9 cellular contexts compared by ENCODE assay signal in genomic region chr7:99580778-99581332, GRCh38. TPM values are rescaled to one million over a fixed set of nuclear protein-coding genes. Genes with fewer than 3 reads are reported as not detected.
A peak's percentile ranks its signal among the peaks of the same experiment; 100 is the strongest.
DNase-seq lines count a peak whose midpoint lies in the region; ATAC-seq and TF ChIP-seq lines count a peak whose summit lies in the region.
"Not testable (repeated sequence)": the region's sequence is repeated elsewhere in the genome, so short reads cannot be mapped to it uniquely, and the experiment has no call there.
"Had no signal": no experiment of that assay in that cellular context is flagged by ENCODE, and none has a peak within 500 bp of the region (broad histone marks: within the 10 kb centered on the region; RNA-seq: fewer than 3 reads in every experiment).

No MANE protein-coding gene starts in this region.

- TF ChIP-seq POLR2A in tibial nerve (IDR thresholded peaks at IDR 0.05): not testable (repeated sequence)

- TF ChIP-seq EP300 in tibial nerve (IDR thresholded peaks at IDR 0.05): not testable (repeated sequence)

- ATAC-seq in psoas muscle: not testable (repeated sequence)

- not testable (repeated sequence) for H3K9me3 ChIP-seq in CD8-positive, alpha-beta memory T cell (ENCODE audit: low read length); SJCRH30 (replicated peaks); left ventricle myocardium inferior (replicated peaks); psoas muscle; tibial nerve

- CTCF ChIA-PET in CD8-positive, alpha-beta memory T cell (lab: Charles Lee): interaction anchor here (0.7 to 1.2 kb wide), 4 partner anchors 23 to 76 kb away, joined by 3 to 4 read pairs (median 3); partner anchors contain the start of gene ZKSCAN5
- CTCF ChIA-PET in activated naive CD4-positive, alpha-beta T cell treated with anti-CD3 and anti-CD28 coated beads, Interleukin-2, amount 10 ng/mL, durations not matched to agents 7 days and 5 days (lab: Charles Lee): interaction anchor here (0.7 to 0.8 kb wide), 2 partner anchors 23 to 121 kb away, joined by 3 read pairs; no protein-coding TSS in a partner anchor

- not testable (repeated sequence) for TF ChIP-seq CTCF in left ventricle myocardium inferior (IDR thresholded peaks at IDR 0.05; ENCODE audit: borderline replicate concordance); mesothelial cell of epicardium (IDR thresholded peaks at IDR 0.05; ENCODE audit: unreplicated experiment); psoas muscle (IDR thresholded peaks at IDR 0.05); tibial nerve (IDR thresholded peaks at IDR 0.05)

- H3K27me3 ChIP-seq in CD8-positive, alpha-beta memory T cell (ENCODE audit: insufficient read depth, low read length, poor library complexity, severe bottlenecking); SJCRH30; tibial nerve: not testable (repeated sequence)
- H3K27me3 ChIP-seq in left ventricle myocardium inferior (ENCODE audit: low read depth) (peaks cover 22% of the 10 kb centered on the region), psoas muscle (ENCODE audit: insufficient read depth in 3 of 3, low read length in 2 of 3) (peaks cover 0 to 12% (median 5%) of the 10 kb centered on the region in 3 donors)

- H3K36me3 Mint-ChIP-seq in CD8-positive, alpha-beta memory T cell; activated naive CD4-positive, alpha-beta T cell treated with anti-CD3 and anti-CD28 coated beads, Interleukin-2, amount 10 ng/mL, durations not matched to agents 7 days and 5 days; dendritic cell treated with granulocyte-macrophage colony-stimulating factor and Interleukin-4, amounts not matched to agents 40 ng/mL and 50 ng/mL, for 4 days (ENCODE audit: low read depth); mesothelial cell of epicardium: not testable (repeated sequence)

- H3K4me1 Mint-ChIP-seq in CD8-positive, alpha-beta memory T cell: peaks cover 10 to 20% (median 17%) of the 10 kb centered on the region in 3 donors
- H3K4me1 Mint-ChIP-seq in activated naive CD4-positive, alpha-beta T cell treated with anti-CD3 and anti-CD28 coated beads, Interleukin-2, amount 10 ng/mL, durations not matched to agents 7 days and 5 days: peaks cover 17% of the 10 kb centered on the region
- H3K4me1 Mint-ChIP-seq in dendritic cell treated with granulocyte-macrophage colony-stimulating factor and Interleukin-4, amounts not matched to agents 40 ng/mL and 50 ng/mL, for 4 days (ENCODE audit: low read depth): peaks cover 16% of the 10 kb centered on the region
- H3K4me1 Mint-ChIP-seq in mesothelial cell of epicardium: not testable (repeated sequence)

- 48 to 58% (median 52%) methylated on average over 4 of the region's 4 CpGs for WGBS in psoas muscle, 3 donors
- WGBS in tibial nerve, 2 donors: 53 to 55% methylated on average over 4 of the region's 4 CpGs

- not testable (repeated sequence) for DNase-seq in CD8-positive, alpha-beta memory T cell; SJCRH30; activated naive CD4-positive, alpha-beta T cell treated with anti-CD3 and anti-CD28 coated beads, Interleukin-2, amount 10 ng/mL, durations not matched to agents 7 days and 5 days; left ventricle myocardium inferior; mesothelial cell of epicardium (ENCODE audit: low spot score in 2 of 2, unreplicated experiment in 2 of 2); psoas muscle; tibial nerve (ENCODE audit: low spot score in 2 of 2)

- H3K9me3 Mint-ChIP-seq in CD8-positive, alpha-beta memory T cell; activated naive CD4-positive, alpha-beta T cell treated with anti-CD3 and anti-CD28 coated beads, Interleukin-2, amount 10 ng/mL, durations not matched to agents 7 days and 5 days; dendritic cell treated with granulocyte-macrophage colony-stimulating factor and Interleukin-4, amounts not matched to agents 40 ng/mL and 50 ng/mL, for 4 days; mesothelial cell of epicardium: not testable (repeated sequence)

- peak overlapping the region; percentile 8 to 97 (median 86) for H3K27ac Mint-ChIP-seq in CD8-positive, alpha-beta memory T cell
- not testable (repeated sequence) for H3K27ac Mint-ChIP-seq in activated naive CD4-positive, alpha-beta T cell treated with anti-CD3 and anti-CD28 coated beads, Interleukin-2, amount 10 ng/mL, durations not matched to agents 7 days and 5 days; dendritic cell treated with granulocyte-macrophage colony-stimulating factor and Interleukin-4, amounts not matched to agents 40 ng/mL and 50 ng/mL, for 4 days
- H3K27ac Mint-ChIP-seq in mesothelial cell of epicardium: peak overlapping the region; percentile 82

- intact Hi-C loops in dendritic cell treated with granulocyte-macrophage colony-stimulating factor and Interleukin-4, amounts not matched to agents 40 ng/mL and 50 ng/mL, for 4 days (cut with micrococcal nuclease): loop anchor here (10.0 kb wide), 1 partner anchor 264 kb away; no protein-coding TSS in a partner anchor
- intact Hi-C loops in left ventricle myocardium inferior (cut with micrococcal nuclease); psoas muscle (cut with DNase I): not testable (repeated sequence)

- POLR2A ChIA-PET in CD8-positive, alpha-beta memory T cell (lab: Charles Lee): interaction anchor here (0.7 to 0.8 kb wide), 2 partner anchors 44 to 76 kb away, joined by 5 to 7 read pairs; partner anchors contain the start of gene ZKSCAN5

- peak overlapping the region; percentile 81 for H3K4me3 ChIP-seq in CD8-positive, alpha-beta memory T cell (ENCODE audit: low read length)
- H3K4me3 ChIP-seq in SJCRH30: peak overlapping the region; percentile 41
- peak overlapping the region; percentile 79 for H3K4me3 ChIP-seq in left ventricle myocardium inferior
- H3K4me3 ChIP-seq in psoas muscle: peak overlapping the region; percentile 72
- peak overlapping the region; percentile 45 to 73 (median 68) for H3K4me3 ChIP-seq in tibial nerve

- not testable (repeated sequence) for H3K36me3 ChIP-seq in CD8-positive, alpha-beta memory T cell (ENCODE audit: insufficient read depth, low read length); SJCRH30; left ventricle myocardium inferior; psoas muscle (ENCODE audit: insufficient read depth in 1 of 2, low read depth in 1 of 2); tibial nerve

- H3K4me1 ChIP-seq in CD8-positive, alpha-beta memory T cell (ENCODE audit: insufficient read depth, low read length): peaks cover 11% of the 10 kb centered on the region
- not testable (repeated sequence) for H3K4me1 ChIP-seq in SJCRH30
- peaks cover 25% of the 10 kb centered on the region for H3K4me1 ChIP-seq in left ventricle myocardium inferior
- H3K4me1 ChIP-seq in psoas muscle: peaks cover 14% of the 10 kb centered on the region
- peaks cover 0 to 20% (median 0%) of the 10 kb centered on the region in 4 donors for H3K4me1 ChIP-seq in tibial nerve

- not testable (repeated sequence) for H3K27me3 Mint-ChIP-seq in CD8-positive, alpha-beta memory T cell
- H3K27me3 Mint-ChIP-seq in activated naive CD4-positive, alpha-beta T cell treated with anti-CD3 and anti-CD28 coated beads, Interleukin-2, amount 10 ng/mL, durations not matched to agents 7 days and 5 days: peaks cover 17% of the 10 kb centered on the region
- H3K27me3 Mint-ChIP-seq in dendritic cell treated with granulocyte-macrophage colony-stimulating factor and Interleukin-4, amounts not matched to agents 40 ng/mL and 50 ng/mL, for 4 days: peaks cover 31% of the 10 kb centered on the region
- peaks cover 27% of the 10 kb centered on the region for H3K27me3 Mint-ChIP-seq in mesothelial cell of epicardium (ENCODE audit: low read depth)

- H3K4me3 Mint-ChIP-seq in CD8-positive, alpha-beta memory T cell: peak overlapping the region; percentile 83 to 96 (median 94)
- H3K4me3 Mint-ChIP-seq in activated naive CD4-positive, alpha-beta T cell treated with anti-CD3 and anti-CD28 coated beads, Interleukin-2, amount 10 ng/mL, durations not matched to agents 7 days and 5 days: peak overlapping the region; percentile 67
- H3K4me3 Mint-ChIP-seq in dendritic cell treated with granulocyte-macrophage colony-stimulating factor and Interleukin-4, amounts not matched to agents 40 ng/mL and 50 ng/mL, for 4 days: peak overlapping the region; percentile 69
- H3K4me3 Mint-ChIP-seq in mesothelial cell of epicardium: peak overlapping the region; percentile 94

- not testable (repeated sequence) for H3K27ac ChIP-seq in CD8-positive, alpha-beta memory T cell (ENCODE audit: low read depth, low read length); SJCRH30; left ventricle myocardium inferior (replicated peaks); psoas muscle
- H3K27ac ChIP-seq in tibial nerve: peak overlapping the region in 2 of 4 donors; percentile 25 to 72

RNA-seq across cellular contexts. Expression of gene TMEM225B, which starts 17.2 kb away (rescaled TPM):
- under 1 TPM; 0.55 to 0.70 TPM for total RNA-seq in CD8-positive, alpha-beta memory T cell
- 1.5 TPM for polyA plus RNA-seq in CD8-positive, alpha-beta memory T cell
- total RNA-seq in SJCRH30 (2014; rRNA removed; shearing (Covaris generic)): 0.32 and 0.61 TPM in 2 replicates
- total RNA-seq in left ventricle myocardium inferior (not detected), mesothelial cell of epicardium (2.5 to 3.6 TPM (median 3.2 TPM) in 3 replicates), psoas muscle (under 1 TPM in 2 of 4 donors, not detected in 2; 0.42 to 0.86 TPM), tibial nerve (1 to 10 TPM in 3 of 4 donors, not detected in 1; 1.2 to 1.8 (median 1.5) TPM)
- polyA plus RNA-seq in psoas muscle: under 1 TPM; 0.20 to 0.55 (median 0.34) TPM
- total RNA-seq: cardiac septum had no signal

RNA-seq across cellular contexts. Expression of gene ZNF655, which starts 22.4 kb away (rescaled TPM):
- total RNA-seq in CD8-positive, alpha-beta memory T cell: 10 to 100 TPM; 55.8 to 58.2 TPM
- polyA plus RNA-seq in CD8-positive, alpha-beta memory T cell: 91.6 TPM
- total RNA-seq in SJCRH30 (2014; rRNA removed; shearing (Covaris generic)): 64.3 and 79.9 TPM in 2 replicates
- total RNA-seq in left ventricle myocardium inferior (26.1 TPM), mesothelial cell of epicardium (83.5 to 84.9 TPM (median 84.7 TPM) in 3 replicates), psoas muscle (10 to 100 TPM; 30.9 to 43.8 (median 36.6) TPM), tibial nerve (100 to 1,000 TPM in 2 of 4 donors, 10 to 100 TPM in 2; 90.8 to 140 (median 104) TPM)
- 10 to 100 TPM; 27.3 to 63.7 (median 46.9) TPM for polyA plus RNA-seq in psoas muscle

RNA-seq across cellular contexts. Expression of gene FAM200A, which starts 28.9 kb away (rescaled TPM):
- total RNA-seq in CD8-positive, alpha-beta memory T cell: 1 to 10 TPM; 7.9 to 8.4 TPM
- polyA plus RNA-seq in CD8-positive, alpha-beta memory T cell: 7.6 TPM
- 13.9 and 15.0 TPM in 2 replicates for total RNA-seq in SJCRH30 (2014; rRNA removed; shearing (Covaris generic))
- total RNA-seq in left ventricle myocardium inferior (6.4 TPM), mesothelial cell of epicardium (8.0 to 9.4 TPM (median 9.3 TPM) in 3 replicates), psoas muscle (1 to 10 TPM; 2.9 to 6.3 (median 4.4) TPM), tibial nerve (1 to 10 TPM; 4.8 to 8.8 (median 5.6) TPM)
- polyA plus RNA-seq in psoas muscle: 10 to 100 TPM in 1 of 3 donors, 1 to 10 TPM in 2; 4.1 to 12.4 (median 4.6) TPM

RNA-seq across cellular contexts. Expression of gene ZSCAN25, which starts 35.9 kb away (rescaled TPM):
- total RNA-seq in CD8-positive, alpha-beta memory T cell: 10 to 100 TPM; 26.6 to 27.8 TPM
- polyA plus RNA-seq in CD8-positive, alpha-beta memory T cell: 13.0 TPM
- 21.2 and 22.0 TPM in 2 replicates for total RNA-seq in SJCRH30 (2014; rRNA removed; shearing (Covaris generic))
- total RNA-seq in left ventricle myocardium inferior (9.0 TPM), mesothelial cell of epicardium (24.1 to 27.8 TPM (median 26.6 TPM) in 3 replicates), psoas muscle (10 to 100 TPM in 1 of 4 donors, 1 to 10 TPM in 3; 6.3 to 10.5 (median 7.0) TPM), tibial nerve (10 to 100 TPM; 23.2 to 34.1 (median 30.2) TPM)
- polyA plus RNA-seq in psoas muscle: 1 to 10 TPM; 2.6 to 5.8 (median 2.6) TPM
